16 cellular contexts compared by ENCODE assay signal in the genomic region with DNA sequence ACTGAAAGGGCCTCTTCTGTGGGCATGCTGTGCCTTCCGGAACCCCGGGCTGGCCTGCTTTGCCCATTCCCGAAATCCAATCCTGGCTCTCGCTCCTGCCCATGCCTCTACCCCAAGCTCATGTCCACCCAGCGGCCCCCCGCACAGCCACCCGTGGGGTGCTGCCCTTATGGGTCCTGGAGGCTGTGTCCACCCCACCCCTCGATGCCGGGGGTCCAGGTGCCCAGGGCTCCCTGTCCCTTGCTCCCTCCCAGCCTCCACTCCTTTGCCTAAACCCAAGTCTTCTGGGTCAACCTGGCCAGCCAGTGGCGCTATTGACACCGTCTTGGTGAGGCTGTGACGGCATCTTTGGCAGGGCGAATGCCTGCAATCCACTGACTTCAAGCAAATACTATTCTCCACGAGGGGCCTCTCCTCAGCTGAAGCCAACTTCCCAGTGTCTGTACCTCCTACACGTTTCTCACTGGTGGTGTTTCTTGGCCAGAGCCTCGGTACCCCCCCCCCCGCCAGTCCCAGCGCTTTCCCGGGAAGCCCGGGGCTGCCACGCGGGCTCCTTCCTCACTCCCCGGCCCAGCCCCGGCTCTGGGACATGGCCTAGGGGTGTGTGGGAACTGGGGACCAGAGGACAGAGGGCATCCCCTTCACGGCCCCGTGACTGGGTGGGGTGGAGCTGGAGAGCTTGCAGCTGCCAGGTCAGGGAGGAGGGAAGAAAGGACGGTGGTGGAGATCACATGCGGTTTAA. TPM values are rescaled to one million over a fixed set of nuclear protein-coding genes. Genes with fewer than 3 reads are reported as not detected.
A peak's percentile ranks its signal among the peaks of the same experiment; 100 is the strongest.
DNase-seq lines count a peak whose midpoint lies in the region; TF ChIP-seq lines count a peak whose summit lies in the region.
"Had no signal": no experiment of that assay in that cellular context is flagged by ENCODE, and none has a peak within 500 bp of the region (broad histone marks: within the 10 kb centered on the region; RNA-seq: fewer than 3 reads in every experiment).

No MANE protein-coding gene starts in this region.

- H3K79me1 ChIP-seq in neuronal stem cell (ENCODE audit: low read depth, low read length), result peaks cover 15% of the 10 kb centered on the region

- H3K4me1 ChIP-seq in neuronal stem cell (ENCODE audit: control insufficient read depth in 2 of 2, insufficient read depth in 1 of 2, low read depth in 1 of 2, low read length in 2 of 2), result peaks cover 0 to 3% of the 10 kb centered on the region in 2 donors

- no peak overlapping the region for H3K14ac ChIP-seq in neuronal stem cell (ENCODE audit: low read length)

- no peak overlapping the region for H2AFZ ChIP-seq in neuronal stem cell (ENCODE audit: low read length)

- peaks cover 40 to 51% of the 10 kb centered on the region in 2 donors for H3K36me3 ChIP-seq in neuronal stem cell (replicated peaks in 1 of 2; ENCODE audit: control insufficient read depth in 2 of 2, insufficient read depth in 2 of 2, low read length in 2 of 2)

- no peak overlapping the region for H3K9ac ChIP-seq in neuronal stem cell (ENCODE audit: low read depth, low read length, poor library complexity)

- no peaks in the 10 kb centered on the region for H3K27me3 ChIP-seq in neuronal stem cell (ENCODE audit: control insufficient read depth in 3 of 3, insufficient read depth in 3 of 3, low read depth in 1 of 3, low read length in 3 of 3)

- H4K91ac ChIP-seq in neuronal stem cell (ENCODE audit: low read depth, low read length, poor library complexity), result no peak overlapping the region

- H2BK12ac ChIP-seq in neuronal stem cell (ENCODE audit: low read length), result no peak overlapping the region

- H3K4me2 ChIP-seq in neuronal stem cell (ENCODE audit: insufficient read depth, low read length, poor library complexity, severe bottlenecking), result no peak overlapping the region

- H4K8ac ChIP-seq in neuronal stem cell (ENCODE audit: low read depth, low read length), result no peak overlapping the region

- peaks cover 0 to 1% of the 10 kb centered on the region in 2 donors for H3K9me3 ChIP-seq in neuronal stem cell (replicated peaks in 1 of 2; ENCODE audit: control insufficient read depth in 2 of 2, insufficient read depth in 1 of 2, low read depth in 1 of 2, low read length in 2 of 2)

- no peak overlapping the region for H2AK5ac ChIP-seq in neuronal stem cell (ENCODE audit: low read depth, low read length)

- H2BK5ac ChIP-seq in neuronal stem cell (ENCODE audit: low read length), result no peak overlapping the region

- WGBS in neuronal stem cell (ENCODE audit: extremely low coverage in 2 of 2, insufficient read length in 2 of 2, insufficient replicate concordance in 1 of 2), 2 donors, result no CpG with 5 or more reads among the region's 28 CpGs

- peak overlapping the region; percentile 48 for H3K18ac ChIP-seq in neuronal stem cell (ENCODE audit: low read length)

- no peak overlapping the region for H2BK120ac ChIP-seq in neuronal stem cell (ENCODE audit: low read depth, low read length)

- no peak overlapping the region for H3K4ac ChIP-seq in neuronal stem cell (ENCODE audit: low read length)

- TF ChIP-seq POLR2A in GM19193 (IDR thresholded peaks at IDR 0.05; ENCODE audit: extremely low read depth, insufficient read depth, insufficient read length), result peak; percentile 12

- no peak overlapping the region for H3K27ac ChIP-seq in neuronal stem cell (replicated peaks; ENCODE audit: low read length)

- H2BK15ac ChIP-seq in neuronal stem cell (ENCODE audit: low read length), result no peak overlapping the region

- H3K23ac ChIP-seq in neuronal stem cell (ENCODE audit: low read depth, low read length, poor library complexity), result peak overlapping the region; percentile 80

- peak overlapping the region in 1 of 2 donors; percentile 3 for H3K4me3 ChIP-seq in neuronal stem cell (ENCODE audit: low read length in 2 of 2)

- DNase-seq in cerebellar cortex (ENCODE audit: low spot score), result peak; percentile 64
- DNase-seq in neuronal stem cell (ENCODE audit: low spot score), result no peak
- DNase-seq in NK-92 (lab: John Stamatoyannopoulos, UW; ENCODE audit: unreplicated experiment), result no peak
- no peak for DNase-seq in activated CD8-positive, alpha-beta memory T cell treated with anti-CD3 and anti-CD28 coated beads, Interleukin-2, amount 50 U/mL, for 4 hours
- no peak for DNase-seq in NCI-H2107 (lab: John Stamatoyannopoulos, UW)
- DNase-seq: activated CD8-positive, alpha-beta memory T cell treated with anti-CD3 and anti-CD28 coated beads for 24 hours; activated naive CD8-positive, alpha-beta T cell treated with anti-CD3 and anti-CD28 coated beads, Interleukin-2, amount 10 ng/mL, durations not matched to agents 7 days and 5 days; CD4-positive, alpha-beta memory T cell; HCEC 1CT; head of caudate nucleus; KG1; NCI-H1930; PC-3; retina; T-helper 9 cell had no signal

RNA-seq across cellular contexts. Expression of a gene that starts 12.2 kb away (rescaled TPM):
- polyA plus RNA-seq in neuronal stem cell (2013, experiment 1 of 2), result 33.5 TPM
- polyA plus RNA-seq in neuronal stem cell (2013, experiment 2 of 2), result 31.8 TPM

RNA-seq across cellular contexts. Expression of a gene that starts 20.2 kb away (rescaled TPM):
- polyA plus RNA-seq in neuronal stem cell (2013, experiment 1 of 2), result 128 TPM
- 131 TPM for polyA plus RNA-seq in neuronal stem cell (2013, experiment 2 of 2)

RNA-seq across cellular contexts. Expression of a gene that starts 26.1 kb away (rescaled TPM):
- 67.9 TPM for polyA plus RNA-seq in neuronal stem cell (2013, experiment 1 of 2)
- polyA plus RNA-seq in neuronal stem cell (2013, experiment 2 of 2), result 66.6 TPM

RNA-seq across cellular contexts. Expression of a gene that starts 26.2 kb away (rescaled TPM):
- 25.7 TPM for polyA plus RNA-seq in neuronal stem cell (2013, experiment 1 of 2)
- polyA plus RNA-seq in neuronal stem cell (2013, experiment 2 of 2), result 26.2 TPM

RNA-seq across cellular contexts. Expression of a gene that starts 40.3 kb away (rescaled TPM):
- polyA plus RNA-seq in neuronal stem cell (2013, experiment 1 of 2), result 72.9 TPM
- 72.2 TPM for polyA plus RNA-seq in neuronal stem cell (2013, experiment 2 of 2)
